ENCODE assay signal across 1 cellular context in the genomic region with DNA sequence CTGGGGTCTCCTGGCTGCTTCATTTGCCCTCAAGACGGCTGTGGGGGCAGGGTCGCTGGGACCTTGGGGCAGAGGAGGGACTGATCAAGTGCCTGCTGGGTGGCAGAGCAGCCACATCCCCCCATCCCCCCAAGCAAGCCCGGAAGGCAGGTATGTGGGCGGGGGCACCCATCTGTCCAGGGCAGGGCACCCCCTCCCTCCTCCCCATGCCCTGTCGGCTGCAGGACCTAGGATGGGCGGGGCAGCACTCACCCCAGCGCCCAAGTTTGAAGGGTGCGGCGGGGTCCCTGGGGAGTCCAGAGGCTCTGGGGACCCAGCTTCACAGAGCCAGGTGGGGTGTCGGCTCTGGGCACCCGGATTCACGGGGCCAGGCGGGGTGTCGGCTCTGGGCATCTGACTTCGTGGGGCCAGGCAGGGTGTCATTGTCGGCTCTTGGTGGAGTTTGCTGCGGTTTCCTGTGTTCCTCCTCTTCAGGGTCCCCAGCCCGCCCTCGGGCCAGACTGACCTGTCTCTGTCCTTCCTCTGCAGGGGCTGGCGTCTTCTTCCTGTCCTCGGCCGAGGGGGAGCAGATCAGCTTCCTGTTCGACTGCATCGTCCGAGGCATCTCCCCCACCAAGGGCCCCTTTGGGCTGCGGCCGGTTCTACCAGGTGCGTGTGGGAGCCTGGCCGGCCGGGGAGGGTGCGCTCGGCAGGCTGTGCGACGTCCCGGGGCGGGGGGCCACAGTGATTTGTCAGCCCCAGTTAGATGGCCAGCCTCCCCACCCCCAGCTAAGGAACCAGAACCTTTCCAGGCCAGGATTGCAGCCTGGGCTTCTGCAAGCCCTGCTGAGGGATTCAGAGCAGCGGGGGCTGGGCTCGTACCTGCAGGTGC.
TF ChIP-seq lines count a peak whose summit lies in the region.

No MANE protein-coding gene starts in this region.

TF ChIP-seq in H1, 55 proteins besides CTCF, POLR2A, EP300 and RAD21:
- TF ChIP-seq, protein P1, sequence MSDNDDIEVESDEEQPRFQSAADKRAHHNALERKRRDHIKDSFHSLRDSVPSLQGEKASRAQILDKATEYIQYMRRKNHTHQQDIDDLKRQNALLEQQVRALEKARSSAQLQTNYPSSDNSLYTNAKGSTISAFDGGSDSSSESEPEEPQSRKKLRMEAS (IDR thresholded peaks at IDR 0.05): no peak
- TF ChIP-seq JUND (IDR thresholded peaks at IDR 0.05; ENCODE audit: low read length) (no peak), JUN (IDR thresholded peaks at IDR 0.05; ENCODE audit: low read depth, low read length) (no peak), SP4 (IDR thresholded peaks at IDR 0.05; ENCODE audit: low read length) (no peak), RFX5 (IDR thresholded peaks at IDR 0.05; ENCODE audit: borderline replicate concordance, low read depth, low read length) (no peak), BRCA1 (IDR thresholded peaks at IDR 0.05; ENCODE audit: low read depth, low read length) (no peak), MAFK (IDR thresholded peaks at IDR 0.05; ENCODE audit: low read depth, low read length) (no peak), ASH2L (IDR thresholded peaks at IDR 0.05; ENCODE audit: low read length) (no peak), CHD1 (IDR thresholded peaks at IDR 0.05; ENCODE audit: low read depth, low read length) (no peak), SUZ12 (IDR thresholded peaks at IDR 0.05; ENCODE audit: low read length) (no peak), EGR1 (IDR thresholded peaks at IDR 0.05; ENCODE audit: borderline replicate concordance, low read depth, low read length) (no peak)
- TF ChIP-seq, protein P2, sequence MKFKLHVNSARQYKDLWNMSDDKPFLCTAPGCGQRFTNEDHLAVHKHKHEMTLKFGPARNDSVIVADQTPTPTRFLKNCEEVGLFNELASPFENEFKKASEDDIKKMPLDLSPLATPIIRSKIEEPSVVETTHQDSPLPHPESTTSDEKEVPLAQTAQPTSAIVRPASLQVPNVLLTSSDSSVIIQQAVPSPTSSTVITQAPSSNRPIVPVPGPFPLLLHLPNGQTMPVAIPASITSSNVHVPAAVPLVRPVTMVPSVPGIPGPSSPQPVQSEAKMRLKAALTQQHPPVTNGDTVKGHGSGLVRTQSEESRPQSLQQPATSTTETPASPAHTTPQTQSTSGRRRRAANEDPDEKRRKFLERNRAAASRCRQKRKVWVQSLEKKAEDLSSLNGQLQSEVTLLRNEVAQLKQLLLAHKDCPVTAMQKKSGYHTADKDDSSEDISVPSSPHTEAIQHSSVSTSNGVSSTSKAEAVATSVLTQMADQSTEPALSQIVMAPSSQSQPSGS (IDR thresholded peaks at IDR 0.05; ENCODE audit: low read length): no peak
